ENCODE assay signal across 15 cellular contexts in genomic region chr3:113097821-113098516, GRCh38.
DNase-seq lines count a peak whose midpoint lies in the region; TF ChIP-seq lines count a peak whose summit lies in the region.
"Had no signal": no experiment of that assay in that cellular context is flagged by ENCODE, and none has a peak within 500 bp of the region (broad histone marks: within the 10 kb centered on the region; RNA-seq: fewer than 3 reads in every experiment).

No MANE protein-coding gene starts in this region.

- POLR2A ChIA-PET in activated CD4-positive, alpha-beta T cell treated with anti-CD3 and anti-CD28 coated beads, Interleukin-2, amount 10 ng/mL, durations not matched to agents 7 days and 5 days (lab: Charles Lee) = no interaction called here

- no peak overlapping the region for H3K4me3 Mint-ChIP-seq in chondrocyte (ENCODE audit: unreplicated experiment)
- no peak overlapping the region for H3K4me3 Mint-ChIP-seq in nephron
- no peak overlapping the region for H3K4me3 Mint-ChIP-seq in activated CD4-positive, alpha-beta T cell treated with anti-CD3 and anti-CD28 coated beads, Interleukin-2, amount 10 ng/mL, durations not matched to agents 7 days and 5 days
- H3K4me3 Mint-ChIP-seq: CD8-positive, alpha-beta T cell; T-helper 1 cell treated with Interleukin-12 subunit alpha and Interleukin-12 subunit beta and Interleukin-4 antibody, amounts not matched to agents 30 μg/mL and 1 μg/mL, for 36 hours had no signal

- H3K27me3 Mint-ChIP-seq in chondrocyte (ENCODE audit: low read depth) (no peaks in the 10 kb centered on the region), nephron (ENCODE audit: low read depth) (no peaks in the 10 kb centered on the region)
- no peaks in the 10 kb centered on the region for H3K27me3 Mint-ChIP-seq in activated CD4-positive, alpha-beta T cell treated with anti-CD3 and anti-CD28 coated beads, Interleukin-2, amount 10 ng/mL, durations not matched to agents 7 days and 5 days

- TF ChIP-seq CTCF in chondrocyte (IDR thresholded peaks at IDR 0.05) (no peak), nephron (IDR thresholded peaks at IDR 0.05; ENCODE audit: unreplicated experiment in 3 of 3) (no peak)

- peak overlapping the region; percentile 71 for H3K27ac Mint-ChIP-seq in chondrocyte (ENCODE audit: unreplicated experiment)
- peak overlapping the region; percentile 59 to 68 (median 65) for H3K27ac Mint-ChIP-seq in nephron
- no peak overlapping the region for H3K27ac Mint-ChIP-seq in activated CD4-positive, alpha-beta T cell treated with anti-CD3 and anti-CD28 coated beads, Interleukin-2, amount 10 ng/mL, durations not matched to agents 7 days and 5 days
- H3K27ac Mint-ChIP-seq: CD8-positive, alpha-beta T cell; T-helper 1 cell treated with Interleukin-12 subunit alpha and Interleukin-12 subunit beta and Interleukin-4 antibody, amounts not matched to agents 30 μg/mL and 1 μg/mL, for 36 hours had no signal

- H3K9me3 Mint-ChIP-seq in chondrocyte (ENCODE audit: low read depth) (peaks cover 10% of the 10 kb centered on the region), nephron (peaks cover 11% of the 10 kb centered on the region)
- peaks cover 5% of the 10 kb centered on the region for H3K9me3 Mint-ChIP-seq in activated CD4-positive, alpha-beta T cell treated with anti-CD3 and anti-CD28 coated beads, Interleukin-2, amount 10 ng/mL, durations not matched to agents 7 days and 5 days
- H3K9me3 Mint-ChIP-seq: CD8-positive, alpha-beta T cell; T-helper 1 cell treated with Interleukin-12 subunit alpha and Interleukin-12 subunit beta and Interleukin-4 antibody, amounts not matched to agents 30 μg/mL and 1 μg/mL, for 36 hours had no signal

- H3K36me3 Mint-ChIP-seq in chondrocyte (ENCODE audit: low read depth) (peaks cover 2% of the 10 kb centered on the region), nephron (ENCODE audit: low read depth) (peaks cover 15% of the 10 kb centered on the region)
- no peaks in the 10 kb centered on the region for H3K36me3 Mint-ChIP-seq in activated CD4-positive, alpha-beta T cell treated with anti-CD3 and anti-CD28 coated beads, Interleukin-2, amount 10 ng/mL, durations not matched to agents 7 days and 5 days (ENCODE audit: low read depth)
- H3K36me3 Mint-ChIP-seq: CD8-positive, alpha-beta T cell had no signal

- DNase-seq in COLO829 (ENCODE audit: low spot score) = peak; percentile 74
- DNase-seq in NCI-H226 = peak; percentile 91
- no peak for DNase-seq in chondrocyte (ENCODE audit: low spot score)
- no peak for DNase-seq in activated gamma-delta T cell (lab: John Stamatoyannopoulos, UW)
- DNase-seq in activated CD4-positive, alpha-beta T cell treated with anti-CD3 and anti-CD28 coated beads, Interleukin-2, amount 10 ng/mL, durations not matched to agents 7 days and 5 days = no peak
- no peak for DNase-seq in D341Med (ENCODE audit: low spot score)
- no peak for DNase-seq in NCI-H82 treated with DMSO at 0.1 percent for 48 hours (lab: John Stamatoyannopoulos, UW; ENCODE audit: unreplicated experiment)
- DNase-seq: caudate nucleus; CD8-positive, alpha-beta T cell; left ventricle myocardium inferior; NCI-H1417; NK-92 treated with Interleukin-12 subunit alpha and Interleukin-12 subunit beta, amount 100 ng/mL, for 24 hours; occipital lobe had no signal

- CTCF ChIA-PET in activated CD4-positive, alpha-beta T cell treated with anti-CD3 and anti-CD28 coated beads, Interleukin-2, amount 10 ng/mL, durations not matched to agents 7 days and 5 days (lab: Charles Lee) = interaction anchor here (0.6 kb wide), 1 partner anchor 36 kb away, joined by 3 read pairs; no protein-coding TSS in a partner anchor

- H3K4me1 Mint-ChIP-seq in chondrocyte (ENCODE audit: low read depth) (peaks cover 28% of the 10 kb centered on the region), nephron (peaks cover 36% of the 10 kb centered on the region)
- H3K4me1 Mint-ChIP-seq in activated CD4-positive, alpha-beta T cell treated with anti-CD3 and anti-CD28 coated beads, Interleukin-2, amount 10 ng/mL, durations not matched to agents 7 days and 5 days = no peaks in the 10 kb centered on the region

Comparison
In these comparisons a context has a peak if more than half of its experiments do, and no peak if none do; other contexts are left out.
1. DNase-seq: peak in COLO829 (single experiment) and NCI-H226 (single experiment); none in chondrocyte (single experiment), activated gamma-delta T cell (single experiment), activated CD4-positive, alpha-beta T cell treated with anti-CD3 and anti-CD28 coated beads, Interleukin-2, amount 10 ng/mL, durations not matched to agents 7 days and 5 days (single experiment), D341Med (single experiment) and NCI-H82 treated with DMSO at 0.1 percent for 48 hours (single experiment).